In genomic region chr9:68704804-68705635, GRCh38 we compare ENCODE assay signal across 1 cellular context.
A peak's percentile ranks its signal among the peaks of the same experiment; 100 is the strongest.
TF ChIP-seq lines count a peak whose summit lies in the region.

A gene with protein sequence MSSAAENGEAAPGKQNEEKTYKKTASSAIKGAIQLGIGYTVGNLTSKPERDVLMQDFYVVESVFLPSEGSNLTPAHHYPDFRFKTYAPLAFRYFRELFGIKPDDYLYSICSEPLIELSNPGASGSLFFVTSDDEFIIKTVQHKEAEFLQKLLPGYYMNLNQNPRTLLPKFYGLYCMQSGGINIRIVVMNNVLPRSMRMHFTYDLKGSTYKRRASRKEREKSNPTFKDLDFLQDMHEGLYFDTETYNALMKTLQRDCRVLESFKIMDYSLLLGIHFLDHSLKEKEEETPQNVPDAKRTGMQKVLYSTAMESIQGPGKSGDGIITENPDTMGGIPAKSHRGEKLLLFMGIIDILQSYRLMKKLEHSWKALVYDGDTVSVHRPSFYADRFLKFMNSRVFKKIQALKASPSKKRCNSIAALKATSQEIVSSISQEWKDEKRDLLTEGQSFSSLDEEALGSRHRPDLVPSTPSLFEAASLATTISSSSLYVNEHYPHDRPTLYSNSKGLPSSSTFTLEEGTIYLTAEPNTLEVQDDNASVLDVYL (plus strand): TSS chr9:68705240. CDS start chr9:68822615, 117,375 bp downstream.

TF ChIP-seq in HepG2, 621 proteins besides CTCF, POLR2A, EP300 and RAD21 (continued from another document and continues in another):
- TF ChIP-seq ZBTB44 (CRISPR knock-in tag; IDR thresholded peaks at IDR 0.05) (no peak), KLF16 (CRISPR knock-in tag; IDR thresholded peaks at IDR 0.05) (no peak), MTF2 (CRISPR knock-in tag; IDR thresholded peaks at IDR 0.05; ENCODE audit: borderline replicate concordance) (0 out of 2 replicates have a peak, but pooled peaks have one; percentile 14), SP1 (IDR thresholded peaks at IDR 0.05) (no peak), SP1 (CRISPR knock-in tag; IDR thresholded peaks at IDR 0.05) (no peak), POGK (CRISPR knock-in tag; conservative IDR thresholded peaks at IDR 0.05) (0 out of 2 replicates have a peak, but pooled peaks have one; percentile 36), SNRNP70 (IDR thresholded peaks at IDR 0.05; ENCODE audit: low read depth, low read length) (no peak), PHF21A (CRISPR knock-in tag; IDR thresholded peaks at IDR 0.05) (peak; percentile 11; the same call in 1 of the 2 replicates), ZMYM3 (CRISPR knock-in tag; IDR thresholded peaks at IDR 0.05) (peak; percentile 62; the same call in 1 of the 2 replicates), HHEX (CRISPR knock-in tag; IDR thresholded peaks at IDR 0.05) (no peak), ZFP82 (CRISPR knock-in tag; IDR thresholded peaks at IDR 0.05; ENCODE audit: borderline replicate concordance) (peak; percentile 69; the same call in 1 of the 2 replicates), ZNF772 (CRISPR knock-in tag; IDR thresholded peaks at IDR 0.05) (no peak; the same call in 1 of the 2 replicates), PCBP1 (IDR thresholded peaks at IDR 0.05; ENCODE audit: borderline replicate concordance, low read depth, low read length) (no peak), PAF1 (CRISPR knock-in tag; IDR thresholded peaks at IDR 0.05) (no peak), ZNF850 (CRISPR knock-in tag; conservative IDR thresholded peaks at IDR 0.05) (no peak), BRCA1 (CRISPR knock-in tag; IDR thresholded peaks at IDR 0.05) (no peak), ZBTB8A (CRISPR knock-in tag; IDR thresholded peaks at IDR 0.05; ENCODE audit: borderline replicate concordance, low read depth) (no peak), ZNF552 (CRISPR knock-in tag; IDR thresholded peaks at IDR 0.05; ENCODE audit: borderline replicate concordance) (0 out of 2 replicates have a peak, but pooled peaks have one; percentile 10), ZNF382 (CRISPR knock-in tag; IDR thresholded peaks at IDR 0.05; ENCODE audit: borderline replicate concordance) (no peak), ZNF572 (CRISPR knock-in tag; IDR thresholded peaks at IDR 0.05) (no peak), SUZ12 (IDR thresholded peaks at IDR 0.05; ENCODE audit: low read depth, low read length) (no peak), ELF3 (CRISPR knock-in tag; IDR thresholded peaks at IDR 0.05) (0 out of 2 replicates have a peak, but pooled peaks have one; percentile 11), ZNF337 (CRISPR knock-in tag; IDR thresholded peaks at IDR 0.05; ENCODE audit: borderline replicate concordance, low read depth) (no peak), ZNF510 (CRISPR knock-in tag; IDR thresholded peaks at IDR 0.05; ENCODE audit: low read depth) (no peak), ZNF678 (CRISPR knock-in tag; IDR thresholded peaks at IDR 0.05) (no peak), ZNF207 (IDR thresholded peaks at IDR 0.05; ENCODE audit: borderline replicate concordance) (no peak), NR2F6 (IDR thresholded peaks at IDR 0.05) (no peak), NR2F6 (CRISPR knock-in tag; IDR thresholded peaks at IDR 0.05) (no peak), GTF3A (CRISPR knock-in tag; conservative IDR thresholded peaks at IDR 0.05) (no peak), EHMT2 (IDR thresholded peaks at IDR 0.05; ENCODE audit: borderline replicate concordance, low read depth, low read length) (no peak), ATF1 (CRISPR knock-in tag; IDR thresholded peaks at IDR 0.05) (no peak), DMAP1 (CRISPR knock-in tag; IDR thresholded peaks at IDR 0.05) (no peak), SIN3A (IDR thresholded peaks at IDR 0.05; ENCODE audit: borderline replicate concordance, low read depth, low read length) (peak; percentile 80; the same call in 1 of the 2 replicates), GATAD2A (CRISPR knock-in tag; IDR thresholded peaks at IDR 0.05) (no peak)
- TF ChIP-seq, protein P1, sequence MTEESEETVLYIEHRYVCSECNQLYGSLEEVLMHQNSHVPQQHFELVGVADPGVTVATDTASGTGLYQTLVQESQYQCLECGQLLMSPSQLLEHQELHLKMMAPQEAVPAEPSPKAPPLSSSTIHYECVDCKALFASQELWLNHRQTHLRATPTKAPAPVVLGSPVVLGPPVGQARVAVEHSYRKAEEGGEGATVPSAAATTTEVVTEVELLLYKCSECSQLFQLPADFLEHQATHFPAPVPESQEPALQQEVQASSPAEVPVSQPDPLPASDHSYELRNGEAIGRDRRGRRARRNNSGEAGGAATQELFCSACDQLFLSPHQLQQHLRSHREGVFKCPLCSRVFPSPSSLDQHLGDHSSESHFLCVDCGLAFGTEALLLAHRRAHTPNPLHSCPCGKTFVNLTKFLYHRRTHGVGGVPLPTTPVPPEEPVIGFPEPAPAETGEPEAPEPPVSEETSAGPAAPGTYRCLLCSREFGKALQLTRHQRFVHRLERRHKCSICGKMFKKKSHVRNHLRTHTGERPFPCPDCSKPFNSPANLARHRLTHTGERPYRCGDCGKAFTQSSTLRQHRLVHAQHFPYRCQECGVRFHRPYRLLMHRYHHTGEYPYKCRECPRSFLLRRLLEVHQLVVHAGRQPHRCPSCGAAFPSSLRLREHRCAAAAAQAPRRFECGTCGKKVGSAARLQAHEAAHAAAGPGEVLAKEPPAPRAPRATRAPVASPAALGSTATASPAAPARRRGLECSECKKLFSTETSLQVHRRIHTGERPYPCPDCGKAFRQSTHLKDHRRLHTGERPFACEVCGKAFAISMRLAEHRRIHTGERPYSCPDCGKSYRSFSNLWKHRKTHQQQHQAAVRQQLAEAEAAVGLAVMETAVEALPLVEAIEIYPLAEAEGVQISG (CRISPR knock-in tag; IDR thresholded peaks at IDR 0.05) = peak; percentile 48
- TF ChIP-seq, protein P2, sequence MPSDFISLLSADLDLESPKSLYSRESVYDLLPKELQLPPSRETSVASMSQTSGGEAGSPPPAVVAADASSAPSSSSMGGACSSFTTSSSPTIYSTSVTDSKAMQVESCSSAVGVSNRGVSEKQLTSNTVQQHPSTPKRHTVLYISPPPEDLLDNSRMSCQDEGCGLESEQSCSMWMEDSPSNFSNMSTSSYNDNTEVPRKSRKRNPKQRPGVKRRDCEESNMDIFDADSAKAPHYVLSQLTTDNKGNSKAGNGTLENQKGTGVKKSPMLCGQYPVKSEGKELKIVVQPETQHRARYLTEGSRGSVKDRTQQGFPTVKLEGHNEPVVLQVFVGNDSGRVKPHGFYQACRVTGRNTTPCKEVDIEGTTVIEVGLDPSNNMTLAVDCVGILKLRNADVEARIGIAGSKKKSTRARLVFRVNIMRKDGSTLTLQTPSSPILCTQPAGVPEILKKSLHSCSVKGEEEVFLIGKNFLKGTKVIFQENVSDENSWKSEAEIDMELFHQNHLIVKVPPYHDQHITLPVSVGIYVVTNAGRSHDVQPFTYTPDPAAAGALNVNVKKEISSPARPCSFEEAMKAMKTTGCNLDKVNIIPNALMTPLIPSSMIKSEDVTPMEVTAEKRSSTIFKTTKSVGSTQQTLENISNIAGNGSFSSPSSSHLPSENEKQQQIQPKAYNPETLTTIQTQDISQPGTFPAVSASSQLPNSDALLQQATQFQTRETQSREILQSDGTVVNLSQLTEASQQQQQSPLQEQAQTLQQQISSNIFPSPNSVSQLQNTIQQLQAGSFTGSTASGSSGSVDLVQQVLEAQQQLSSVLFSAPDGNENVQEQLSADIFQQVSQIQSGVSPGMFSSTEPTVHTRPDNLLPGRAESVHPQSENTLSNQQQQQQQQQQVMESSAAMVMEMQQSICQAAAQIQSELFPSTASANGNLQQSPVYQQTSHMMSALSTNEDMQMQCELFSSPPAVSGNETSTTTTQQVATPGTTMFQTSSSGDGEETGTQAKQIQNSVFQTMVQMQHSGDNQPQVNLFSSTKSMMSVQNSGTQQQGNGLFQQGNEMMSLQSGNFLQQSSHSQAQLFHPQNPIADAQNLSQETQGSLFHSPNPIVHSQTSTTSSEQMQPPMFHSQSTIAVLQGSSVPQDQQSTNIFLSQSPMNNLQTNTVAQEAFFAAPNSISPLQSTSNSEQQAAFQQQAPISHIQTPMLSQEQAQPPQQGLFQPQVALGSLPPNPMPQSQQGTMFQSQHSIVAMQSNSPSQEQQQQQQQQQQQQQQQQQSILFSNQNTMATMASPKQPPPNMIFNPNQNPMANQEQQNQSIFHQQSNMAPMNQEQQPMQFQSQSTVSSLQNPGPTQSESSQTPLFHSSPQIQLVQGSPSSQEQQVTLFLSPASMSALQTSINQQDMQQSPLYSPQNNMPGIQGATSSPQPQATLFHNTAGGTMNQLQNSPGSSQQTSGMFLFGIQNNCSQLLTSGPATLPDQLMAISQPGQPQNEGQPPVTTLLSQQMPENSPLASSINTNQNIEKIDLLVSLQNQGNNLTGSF (CRISPR knock-in tag; IDR thresholded peaks at IDR 0.05) = 0 out of 2 replicates have a peak, but pooled peaks have one; percentile 53
- TF ChIP-seq, protein P3, sequence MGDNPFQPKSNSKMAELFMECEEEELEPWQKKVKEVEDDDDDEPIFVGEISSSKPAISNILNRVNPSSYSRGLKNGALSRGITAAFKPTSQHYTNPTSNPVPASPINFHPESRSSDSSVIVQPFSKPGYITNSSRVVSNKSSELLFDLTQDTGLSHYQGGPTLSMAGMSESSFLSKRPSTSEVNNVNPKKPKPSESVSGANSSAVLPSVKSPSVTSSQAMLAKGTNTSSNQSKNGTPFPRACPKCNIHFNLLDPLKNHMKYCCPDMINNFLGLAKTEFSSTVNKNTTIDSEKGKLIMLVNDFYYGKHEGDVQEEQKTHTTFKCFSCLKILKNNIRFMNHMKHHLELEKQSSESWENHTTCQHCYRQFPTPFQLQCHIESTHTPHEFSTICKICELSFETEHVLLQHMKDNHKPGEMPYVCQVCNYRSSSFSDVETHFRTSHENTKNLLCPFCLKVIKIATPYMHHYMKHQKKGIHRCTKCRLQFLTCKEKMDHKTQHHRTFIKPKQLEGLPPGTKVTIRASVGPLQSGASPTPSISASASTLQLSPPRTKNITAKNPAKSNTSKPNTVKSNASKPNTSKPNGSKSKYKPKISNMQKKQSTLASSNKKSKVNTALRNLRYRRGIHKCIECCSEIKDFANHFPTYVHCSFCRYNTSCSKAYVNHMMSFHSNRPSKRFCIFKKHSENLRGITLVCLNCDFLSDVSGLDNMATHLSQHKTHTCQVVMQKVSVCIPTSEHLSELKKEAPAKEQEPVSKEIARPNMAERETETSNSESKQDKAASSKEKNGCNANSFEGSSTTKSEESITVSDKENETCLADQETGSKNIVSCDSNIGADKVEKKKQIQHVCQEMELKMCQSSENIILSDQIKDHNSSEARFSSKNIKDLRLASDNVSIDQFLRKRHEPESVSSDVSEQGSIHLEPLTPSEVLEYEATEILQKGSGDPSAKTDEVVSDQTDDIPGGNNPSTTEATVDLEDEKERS (CRISPR knock-in tag; IDR thresholded peaks at IDR 0.05) = no peak
- TF ChIP-seq, protein P4, sequence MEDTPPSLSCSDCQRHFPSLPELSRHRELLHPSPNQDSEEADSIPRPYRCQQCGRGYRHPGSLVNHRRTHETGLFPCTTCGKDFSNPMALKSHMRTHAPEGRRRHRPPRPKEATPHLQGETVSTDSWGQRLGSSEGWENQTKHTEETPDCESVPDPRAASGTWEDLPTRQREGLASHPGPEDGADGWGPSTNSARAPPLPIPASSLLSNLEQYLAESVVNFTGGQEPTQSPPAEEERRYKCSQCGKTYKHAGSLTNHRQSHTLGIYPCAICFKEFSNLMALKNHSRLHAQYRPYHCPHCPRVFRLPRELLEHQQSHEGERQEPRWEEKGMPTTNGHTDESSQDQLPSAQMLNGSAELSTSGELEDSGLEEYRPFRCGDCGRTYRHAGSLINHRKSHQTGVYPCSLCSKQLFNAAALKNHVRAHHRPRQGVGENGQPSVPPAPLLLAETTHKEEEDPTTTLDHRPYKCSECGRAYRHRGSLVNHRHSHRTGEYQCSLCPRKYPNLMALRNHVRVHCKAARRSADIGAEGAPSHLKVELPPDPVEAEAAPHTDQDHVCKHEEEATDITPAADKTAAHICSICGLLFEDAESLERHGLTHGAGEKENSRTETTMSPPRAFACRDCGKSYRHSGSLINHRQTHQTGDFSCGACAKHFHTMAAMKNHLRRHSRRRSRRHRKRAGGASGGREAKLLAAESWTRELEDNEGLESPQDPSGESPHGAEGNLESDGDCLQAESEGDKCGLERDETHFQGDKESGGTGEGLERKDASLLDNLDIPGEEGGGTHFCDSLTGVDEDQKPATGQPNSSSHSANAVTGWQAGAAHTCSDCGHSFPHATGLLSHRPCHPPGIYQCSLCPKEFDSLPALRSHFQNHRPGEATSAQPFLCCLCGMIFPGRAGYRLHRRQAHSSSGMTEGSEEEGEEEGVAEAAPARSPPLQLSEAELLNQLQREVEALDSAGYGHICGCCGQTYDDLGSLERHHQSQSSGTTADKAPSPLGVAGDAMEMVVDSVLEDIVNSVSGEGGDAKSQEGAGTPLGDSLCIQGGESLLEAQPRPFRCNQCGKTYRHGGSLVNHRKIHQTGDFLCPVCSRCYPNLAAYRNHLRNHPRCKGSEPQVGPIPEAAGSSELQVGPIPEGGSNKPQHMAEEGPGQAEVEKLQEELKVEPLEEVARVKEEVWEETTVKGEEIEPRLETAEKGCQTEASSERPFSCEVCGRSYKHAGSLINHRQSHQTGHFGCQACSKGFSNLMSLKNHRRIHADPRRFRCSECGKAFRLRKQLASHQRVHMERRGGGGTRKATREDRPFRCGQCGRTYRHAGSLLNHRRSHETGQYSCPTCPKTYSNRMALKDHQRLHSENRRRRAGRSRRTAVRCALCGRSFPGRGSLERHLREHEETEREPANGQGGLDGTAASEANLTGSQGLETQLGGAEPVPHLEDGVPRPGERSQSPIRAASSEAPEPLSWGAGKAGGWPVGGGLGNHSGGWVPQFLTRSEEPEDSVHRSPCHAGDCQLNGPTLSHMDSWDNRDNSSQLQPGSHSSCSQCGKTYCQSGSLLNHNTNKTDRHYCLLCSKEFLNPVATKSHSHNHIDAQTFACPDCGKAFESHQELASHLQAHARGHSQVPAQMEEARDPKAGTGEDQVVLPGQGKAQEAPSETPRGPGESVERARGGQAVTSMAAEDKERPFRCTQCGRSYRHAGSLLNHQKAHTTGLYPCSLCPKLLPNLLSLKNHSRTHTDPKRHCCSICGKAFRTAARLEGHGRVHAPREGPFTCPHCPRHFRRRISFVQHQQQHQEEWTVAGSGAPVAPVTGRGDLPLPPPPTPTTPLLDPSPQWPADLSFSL (CRISPR knock-in tag; IDR thresholded peaks at IDR 0.05) = no peak
